Comparison of ENCODE assay signal across 13 cellular contexts in the genomic region with DNA sequence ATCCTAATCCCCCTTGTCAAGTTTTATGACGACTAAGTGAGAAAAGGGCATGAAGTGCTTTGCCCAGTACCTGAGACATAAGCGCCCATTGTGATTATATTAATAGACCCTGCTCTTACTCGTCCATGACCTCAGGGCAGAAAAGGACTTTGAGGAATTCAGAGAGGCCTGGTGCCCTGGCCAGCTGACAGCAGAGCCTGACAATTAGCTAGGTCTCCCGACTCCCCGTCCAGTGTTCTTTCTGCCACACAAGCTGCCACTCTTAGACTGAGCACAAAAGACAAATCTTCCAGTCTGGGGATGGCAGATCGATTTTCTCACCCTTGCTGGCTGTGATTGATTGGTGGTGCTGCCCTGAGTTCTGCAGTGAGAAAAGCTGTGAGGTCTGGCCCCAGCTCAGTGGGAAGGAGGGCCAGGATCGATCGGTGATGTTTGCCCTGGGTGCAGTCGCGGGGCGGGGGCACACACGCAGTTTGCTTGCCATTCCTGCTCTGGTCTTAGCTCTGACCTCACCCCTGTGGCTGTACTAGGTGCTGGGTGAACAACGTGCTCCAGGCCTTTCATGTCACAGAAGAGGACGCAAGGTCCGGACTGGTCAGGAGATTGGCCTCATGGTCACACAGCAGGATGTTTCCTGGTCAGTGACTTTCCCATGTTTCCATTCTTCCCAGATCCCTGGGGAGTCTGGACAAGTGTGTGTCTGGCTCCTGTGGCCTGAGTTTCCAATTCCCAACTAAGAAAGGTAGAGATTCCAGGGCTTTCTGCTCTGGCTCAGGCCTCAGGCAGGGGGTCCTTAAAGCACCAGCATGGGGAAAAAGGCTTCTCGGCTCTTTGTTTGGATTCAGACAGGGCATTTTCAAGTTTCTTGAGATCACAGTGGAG.
DNase-seq lines count a peak whose midpoint lies in the region; ATAC-seq, FAIRE-seq and TF ChIP-seq lines count a peak whose summit lies in the region.
"Had no signal": no experiment of that assay in that cellular context is flagged by ENCODE, and none has a peak within 500 bp of the region (broad histone marks: within the 10 kb centered on the region; RNA-seq: fewer than 3 reads in every experiment).

No MANE protein-coding gene starts in this region.

- H3K4me1 ChIP-seq in pancreas (peaks cover 22 to 25% (median 22%) of the 10 kb centered on the region in 3 donors), aorta (ENCODE audit: control insufficient read depth in 1 of 2, insufficient read depth in 2 of 2, low read length in 2 of 2) (peaks cover 0 to 2% of the 10 kb centered on the region in 2 donors)

- DNase-seq in activated CD8-positive, alpha-beta memory T cell treated with anti-CD3 and anti-CD28 coated beads, Interleukin-2, amount 50 U/mL, for 4 hours: peak; percentile 7
- DNase-seq in activated CD8-positive, alpha-beta memory T cell treated with anti-CD3 and anti-CD28 coated beads, Interleukin-2, amount 50 U/mL, for 48 hours: no peak
- peak; percentile 94 for DNase-seq in left lobe of liver (ENCODE audit: low spot score)
- DNase-seq in pancreas: peak in 5 of 6 donors; percentile 70 to 91 (median 87)
- DNase-seq in aorta: no peak
- no peak for DNase-seq in T1000 (lab: John Stamatoyannopoulos, UW)
- DNase-seq: activated naive CD8-positive, alpha-beta T cell treated with anti-CD3 and anti-CD28 coated beads for 36 hours; Kasumi-1; NCI-H187 treated with DMSO at 0.1 percent for 48 hours had no signal

- intact Hi-C loops in pancreas (cut with DNase I) (no loop called here), aorta (cut with DNase I) (loop anchor here in 1 of 2 donors (10.0 kb wide), 1 partner anchor 310 kb away; no protein-coding TSS in a partner anchor)

- no peaks in the 10 kb centered on the region for H3K27me3 ChIP-seq in pancreas
- no peaks in the 10 kb centered on the region for H3K27me3 ChIP-seq in aorta (ENCODE audit: control insufficient read depth in 1 of 2, insufficient read depth in 2 of 2, low read length in 1 of 2)

- peak overlapping the region; percentile 74 to 84 (median 81) for H3K27ac ChIP-seq in pancreas
- peak overlapping the region in 1 of 2 donors; percentile 50 for H3K27ac ChIP-seq in aorta (ENCODE audit: low read depth in 1 of 2, low read length in 2 of 2)
- H3K27ac ChIP-seq: epithelial cell of prostate had no signal

- FAIRE-seq in pancreas (lab: Jason Lieb, UNC): no peak
- FAIRE-seq: GM18507 had no signal

- H3K36me3 ChIP-seq in pancreas (no peaks in the 10 kb centered on the region), aorta (ENCODE audit: control insufficient read depth in 1 of 2, insufficient read depth in 2 of 2, low read length in 1 of 2) (no peaks in the 10 kb centered on the region)

- no peak for TF ChIP-seq CTCF in pancreas (IDR thresholded peaks at IDR 0.05)

- ATAC-seq in left lobe of liver (peak; percentile 87), pancreas (peak; percentile 80 to 90 (median 85)), aorta (ENCODE audit: low FRiP score) (peak; percentile 17), HG02840 (IDR thresholded peaks at IDR 0.05; ENCODE audit: low FRiP score, unreplicated experiment) (no peak), HG02938 (IDR thresholded peaks at IDR 0.05; ENCODE audit: unreplicated experiment) (no peak)

- 13 to 19% methylated on average over 16 of the region's 16 CpGs for WGBS in pancreas, 2 donors
- WGBS in aorta, 2 donors: 59 to 60% methylated on average over 16 of the region's 16 CpGs

- H3K4me3 ChIP-seq in pancreas (no peak overlapping the region), aorta (ENCODE audit: low read length in 2 of 2) (no peak overlapping the region)

- H3K9me3 ChIP-seq in pancreas (no peaks in the 10 kb centered on the region), aorta (ENCODE audit: control insufficient read depth, low read length) (no peaks in the 10 kb centered on the region)

Comparison
In these comparisons a context has a peak if more than half of its experiments do, and no peak if none do; other contexts are left out.
1. DNase-seq: peak in activated CD8-positive, alpha-beta memory T cell treated with anti-CD3 and anti-CD28 coated beads, Interleukin-2, amount 50 U/mL, for 4 hours (single experiment), left lobe of liver (single experiment) and pancreas (5 of 6); none in activated CD8-positive, alpha-beta memory T cell treated with anti-CD3 and anti-CD28 coated beads, Interleukin-2, amount 50 U/mL, for 48 hours (single experiment), aorta (0 of 2) and T1000 (single experiment).
2. ATAC-seq: peak in left lobe of liver (single experiment), pancreas (4 of 4) and aorta (single experiment); none in HG02840 (single experiment) and HG02938 (single experiment).